Comparison of ENCODE assay signal across 23 cellular contexts in genomic region chr1:215095524-215095923, GRCh38.
"Had no signal": no experiment of that assay in that cellular context is flagged by ENCODE, and none has a peak within 500 bp of the region (broad histone marks: within the 10 kb centered on the region; RNA-seq: fewer than 3 reads in every experiment).

No MANE protein-coding gene starts in this region.

- H3K36me3 Mint-ChIP-seq: neural progenitor cell; stimulated activated effector memory CD8-positive, alpha-beta T cell treated with anti-CD3 and anti-CD28 coated beads, Interleukin-12 subunit alpha, Interleukin-12 subunit beta, amount 100 ng/mL, for 72 hours; stimulated activated naive B cell treated with anti-CD40 and anti-IgM and Interleukin-4, amounts not matched to agents 10 μg/mL and 1 μg/mL and 100 μg/mL, for 72 hours had no signal

- H3K4me3 Mint-ChIP-seq: nephron; neural progenitor cell; stimulated activated effector memory CD8-positive, alpha-beta T cell treated with anti-CD3 and anti-CD28 coated beads, Interleukin-12 subunit alpha, Interleukin-12 subunit beta, amount 100 ng/mL, for 72 hours; stimulated activated naive B cell treated with anti-CD40 and anti-IgM and Interleukin-4, amounts not matched to agents 10 μg/mL and 1 μg/mL and 100 μg/mL, for 72 hours; stimulated activated naive CD8-positive, alpha-beta T cell treated with anti-CD3 and anti-CD28 coated beads, Interleukin-15, Interleukin-2, amounts not matched to agents 100 ng/mL and 50 ng/mL, for 24 hours had no signal

- H3K4me1 Mint-ChIP-seq: nephron; neural progenitor cell; stimulated activated effector memory CD8-positive, alpha-beta T cell treated with anti-CD3 and anti-CD28 coated beads, Interleukin-12 subunit alpha, Interleukin-12 subunit beta, amount 100 ng/mL, for 72 hours; stimulated activated naive B cell treated with anti-CD40 and anti-IgM and Interleukin-4, amounts not matched to agents 10 μg/mL and 1 μg/mL and 100 μg/mL, for 72 hours had no signal

- DNase-seq: occipital lobe; ovary; posterior cingulate gyrus; psoas muscle; right cardiac atrium; right lobe of liver; sigmoid colon; small intestine; stimulated activated CD4-positive, alpha-beta T cell treated with anti-CD3 and anti-CD28 coated beads, Interleukin-15, amount 100 ng/mL, for 24 hours; stimulated activated CD4-positive, alpha-beta T cell treated with anti-CD3 and anti-CD28 coated beads, Interleukin-2, amount 100 ng/mL, for 24 hours; stimulated activated CD4-positive, alpha-beta T cell treated with anti-CD3 and anti-CD28 coated beads, Interleukin-2, amount 100 ng/mL, for 48 hours; stimulated activated CD4-positive, alpha-beta T cell treated with anti-CD3 and anti-CD28 coated beads, Interleukin-4, amount 100 ng/mL, for 24 hours; stimulated activated naive B cell treated with anti-CD40 and anti-IgM and Interleukin-4, amounts not matched to agents 10 μg/mL and 1 μg/mL and 100 μg/mL, for 72 hours; stimulated activated naive CD4-positive, alpha-beta T cell treated with Interleukin-2 at 50 U/mL for 16 hours; stomach; thyroid gland; trophoblast cell; upper lobe of left lung had no signal

- H3K9me3 Mint-ChIP-seq: nephron; neural progenitor cell; stimulated activated naive B cell treated with anti-CD40 and anti-IgM and Interleukin-4, amounts not matched to agents 10 μg/mL and 1 μg/mL and 100 μg/mL, for 72 hours; stimulated activated naive CD8-positive, alpha-beta T cell treated with anti-CD3 and anti-CD28 coated beads, Interleukin-15, Interleukin-2, amounts not matched to agents 100 ng/mL and 50 ng/mL, for 24 hours had no signal

- H3K27me3 Mint-ChIP-seq: stimulated activated naive B cell treated with anti-CD40 and anti-IgM and Interleukin-4, amounts not matched to agents 10 μg/mL and 1 μg/mL and 100 μg/mL, for 72 hours had no signal

- H3K27ac Mint-ChIP-seq: nephron; neural progenitor cell; progenitor cell of endocrine pancreas; stimulated activated effector memory CD8-positive, alpha-beta T cell treated with anti-CD3 and anti-CD28 coated beads, Interleukin-12 subunit alpha, Interleukin-12 subunit beta, amount 100 ng/mL, for 72 hours; stimulated activated naive B cell treated with anti-CD40 and anti-IgM and Interleukin-4, amounts not matched to agents 10 μg/mL and 1 μg/mL and 100 μg/mL, for 72 hours; stimulated activated naive CD8-positive, alpha-beta T cell treated with anti-CD3 and anti-CD28 coated beads, Interleukin-15, Interleukin-2, amounts not matched to agents 100 ng/mL and 50 ng/mL, for 24 hours had no signal
